ENCODE assay signal across 1 cellular context in the genomic region with DNA sequence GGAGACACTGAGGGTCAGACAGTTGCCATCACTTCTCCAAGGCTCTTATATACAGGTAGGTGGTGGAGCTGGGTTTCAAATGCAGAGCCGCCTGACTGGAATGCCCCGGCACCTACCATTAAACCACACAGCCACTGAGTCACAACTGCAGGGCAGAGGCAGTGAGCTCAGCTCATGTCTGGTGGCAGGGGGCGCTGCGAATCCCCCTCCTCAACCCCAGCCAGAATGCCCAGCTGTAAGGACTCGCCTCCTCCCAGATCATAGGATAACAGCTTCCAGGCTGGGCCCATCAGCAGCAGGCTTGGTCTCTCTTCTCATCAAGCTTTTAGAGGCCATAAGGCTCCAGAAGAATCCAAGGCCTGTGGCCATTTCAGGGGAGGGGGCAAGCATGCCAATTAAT.
TF ChIP-seq lines count a peak whose summit lies in the region.

No MANE protein-coding gene starts in this region.

TF ChIP-seq in GM23338, 12 proteins besides CTCF, POLR2A, EP300 and RAD21 (continued from another document):
- TF ChIP-seq ZNF462 (CRISPR knock-in tag; IDR thresholded peaks at IDR 0.05) (no peak), NANOG (IDR thresholded peaks at IDR 0.05; ENCODE audit: borderline replicate concordance) (no peak), EZH2 (IDR thresholded peaks at IDR 0.05; ENCODE audit: low read depth, unreplicated experiment) (no peak), ZNF114 (CRISPR knock-in tag; IDR thresholded peaks at IDR 0.05) (no peak), JUNB (IDR thresholded peaks at IDR 0.05; ENCODE audit: unreplicated experiment) (no peak), ZNF331 (CRISPR knock-in tag; IDR thresholded peaks at IDR 0.05; ENCODE audit: low read depth) (no peak)
